ENCODE assay signal across 8 cellular contexts in the genomic region with DNA sequence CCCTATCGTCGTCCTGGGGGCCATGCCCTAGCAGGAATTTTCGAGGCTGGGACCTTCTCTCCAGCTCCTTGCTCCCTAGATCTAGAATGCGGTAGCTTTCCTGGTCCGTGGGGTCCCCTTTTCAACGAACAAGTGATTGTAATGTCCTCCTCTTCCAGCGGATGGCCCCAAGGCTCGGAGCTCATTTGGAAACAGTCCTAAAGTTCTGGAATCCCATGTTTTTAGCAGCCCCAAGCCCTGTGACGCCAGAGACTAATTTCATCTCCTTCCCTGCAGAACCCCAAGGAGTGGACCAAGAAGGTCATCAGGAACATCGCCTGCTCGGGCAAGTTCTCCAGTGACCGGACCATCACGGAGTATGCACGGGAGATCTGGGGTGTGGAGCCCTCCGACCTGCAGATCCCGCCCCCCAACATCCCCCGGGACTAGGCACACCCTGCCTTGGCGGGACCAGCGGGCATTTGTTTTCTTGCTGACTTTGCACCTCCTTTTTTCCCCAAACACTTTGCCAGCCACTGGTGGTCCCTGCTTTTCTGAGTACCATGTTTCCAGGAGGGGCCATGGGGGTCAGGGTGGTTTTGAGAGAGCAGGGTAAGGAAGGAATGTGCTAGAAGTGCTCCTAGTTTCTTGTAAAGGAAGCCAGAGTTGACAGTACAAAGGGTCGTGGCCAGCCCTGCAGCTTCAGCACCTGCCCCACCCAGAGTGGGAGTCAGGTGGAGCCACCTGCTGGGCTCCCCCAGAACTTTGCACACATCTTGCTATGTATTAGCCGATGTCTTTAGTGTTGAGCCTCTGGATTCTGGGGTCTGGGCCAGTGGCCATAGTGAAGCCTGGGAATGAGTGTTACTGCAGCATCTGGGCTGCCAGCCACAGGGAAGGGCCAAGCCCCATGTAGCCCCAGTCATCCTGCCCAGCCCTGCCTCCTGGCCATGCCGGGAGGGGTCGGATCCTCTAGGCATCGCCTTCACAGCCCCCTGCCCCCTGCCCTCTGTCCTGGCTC.
A peak's percentile ranks its signal among the peaks of the same experiment; 100 is the strongest.
DNase-seq lines count a peak whose midpoint lies in the region; ATAC-seq and TF ChIP-seq lines count a peak whose summit lies in the region.

No MANE protein-coding gene starts in this region.

- H3K4me3 ChIP-seq in ACC112 (ENCODE audit: low read depth, low read length) (no peak overlapping the region), fibroblast of mammary gland (ENCODE audit: control insufficient read depth, low read depth, low read length) (no peak overlapping the region)

- no peaks in the 10 kb centered on the region for H3K27me3 ChIP-seq in ACC112 (ENCODE audit: insufficient read depth, low read length)

- DNase-seq in fibroblast of mammary gland (ENCODE audit: low read depth) (peak; percentile 57), putamen (ENCODE audit: low spot score) (peak; percentile 45), middle frontal gyrus (ENCODE audit: extremely low spot score, low spot score) (no peak), NK-92 (lab: John Stamatoyannopoulos, UW; ENCODE audit: unreplicated experiment) (no peak)

- H3K27ac ChIP-seq in ACC112 (ENCODE audit: low read depth, low read length) (peak overlapping the region; percentile 28), VCaP (peak overlapping the region; percentile 34)

- H3K4me1 ChIP-seq in ACC112 (ENCODE audit: control insufficient read depth, insufficient read depth, low read length, unreplicated experiment), result peaks cover 27% of the 10 kb centered on the region

- no peak overlapping the region for H2AFZ ChIP-seq in ACC112 (ENCODE audit: low read length, unreplicated experiment)

- no peaks in the 10 kb centered on the region for H3K79me2 ChIP-seq in ACC112 (ENCODE audit: control insufficient read depth, insufficient read depth, low read length, unreplicated experiment)

- H3K36me3 ChIP-seq in ACC112 (ENCODE audit: insufficient read depth, low read length), result peaks cover 3% of the 10 kb centered on the region; the same call in 1 of the 2 replicates

- peak; percentile 33 for ATAC-seq in HG02973 (IDR thresholded peaks at IDR 0.05; ENCODE audit: unreplicated experiment)

- peak; percentile 73 for TF ChIP-seq CTCF in GM12872 (IDR thresholded peaks at IDR 0.05; ENCODE audit: insufficient read depth, low read depth, low read length)
- peak; percentile 74 for TF ChIP-seq CTCF in VCaP (conservative IDR thresholded peaks at IDR 0.05)
- peak; percentile 36 for TF ChIP-seq CTCF in fibroblast of mammary gland (conservative IDR thresholded peaks at IDR 0.05; ENCODE audit: control insufficient read depth, insufficient read depth, low read depth, low read length)

Comparison
In these comparisons a context has a peak if more than half of its experiments do, and no peak if none do; other contexts are left out.
1. DNase-seq: peak in fibroblast of mammary gland (single experiment) and putamen (single experiment); none in middle frontal gyrus (single experiment) and NK-92 (single experiment).
2. Peak in every context shown above with its lines, with median percentiles within 50 percentile points of each other: CTCF ChIP-seq.